In genomic region chr5:124751031-124751430, GRCh38 we compare ENCODE assay signal across 28 cellular contexts. TPM values are rescaled to one million over a fixed set of nuclear protein-coding genes. Genes with fewer than 3 reads are reported as not detected.
DNase-seq lines count a peak whose midpoint lies in the region; ATAC-seq and TF ChIP-seq lines count a peak whose summit lies in the region.
"Had no signal": no experiment of that assay in that cellular context is flagged by ENCODE, and none has a peak within 500 bp of the region (broad histone marks: within the 10 kb centered on the region; RNA-seq: fewer than 3 reads in every experiment).

No MANE protein-coding gene starts in this region.

- no peaks in the 10 kb centered on the region for H3K36me3 Mint-ChIP-seq in stimulated activated memory B cell treated with anti-CD40 and anti-IgM and Interleukin-4, amounts not matched to agents 10 μg/mL and 1 μg/mL and 100 μg/mL, for 72 hours
- no peaks in the 10 kb centered on the region for H3K36me3 Mint-ChIP-seq in activated CD4-positive, alpha-beta memory T cell treated with anti-CD3 and anti-CD28 coated beads, Interleukin-2, amount 10 ng/mL, durations not matched to agents 7 days and 5 days (ENCODE audit: low read depth)
- H3K36me3 Mint-ChIP-seq: activated naive CD8-positive, alpha-beta T cell treated with anti-CD3 and anti-CD28 coated beads for 36 hours; naive thymus-derived CD4-positive, alpha-beta T cell had no signal

- intact Hi-C loops in HCT116 (cut with micrococcal nuclease): no loop called here

- no peak for TF ChIP-seq POLR2A in HCT116 (IDR thresholded peaks at IDR 0.05; ENCODE audit: borderline replicate concordance, extremely low read depth, insufficient read depth, insufficient read length)

- H3K4me1 ChIP-seq in HCT116 (ENCODE audit: control insufficient read depth in 1 of 2, insufficient read depth in 2 of 2, low read length in 2 of 2) (peaks cover 14 to 21% of the 10 kb centered on the region in 2 experiments; a peak in 3 of 4 replicates), iPS-20b (ENCODE audit: insufficient read depth, low read length) (peaks cover 44% of the 10 kb centered on the region)

- H3K36me3 ChIP-seq in HCT116 (ENCODE audit: control insufficient read depth in 1 of 2, insufficient read depth in 2 of 2, low read length in 2 of 2) (no peaks in the 10 kb centered on the region), iPS-20b (ENCODE audit: insufficient read depth, low read depth, low read length) (no peaks in the 10 kb centered on the region)
- H3K36me3 ChIP-seq: WERI-Rb-1 had no signal

- DNase-seq in HCT116 (ENCODE audit: low read depth, low spot score) (no peak), OCI-M2 (lab: John Stamatoyannopoulos, UW; ENCODE audit: unreplicated experiment) (no peak), medulla oblongata (ENCODE audit: extremely low spot score) (no peak)
- no peak for DNase-seq in activated CD4-positive, alpha-beta memory T cell treated with anti-CD3 and anti-CD28 coated beads, Interleukin-2, amount 10 ng/mL, durations not matched to agents 7 days and 5 days
- DNase-seq: activated CD4-positive, alpha-beta T cell treated with anti-CD3 and anti-CD28 coated beads, Interleukin-2, amount 10 ng/mL, durations not matched to agents 24 days and 14 days; activated gamma-delta T cell; activated naive CD8-positive, alpha-beta T cell treated with anti-CD3 and anti-CD28 coated beads for 36 hours; activated T-cell treated with anti-CD3 and anti-CD28 coated beads, Interleukin-2, amount 50 U/mL, for 24 hours; aorta; DMS79; effector CD4-positive, alpha-beta T cell; erythroblast; GDM1; kidney; midbrain; MM.1S; naive thymus-derived CD4-positive, alpha-beta T cell; NCI-H2029; NCI-H526 treated with DMSO at 0.1 percent for 48 hours; stimulated activated CD4-positive, alpha-beta T cell treated with anti-CD3 and anti-CD28 coated beads, Interleukin-4, amount 100 ng/mL, for 24 hours; trophoblast cell; WERI-Rb-1 had no signal

- no peaks in the 10 kb centered on the region for H3K9me3 ChIP-seq in HCT116 (ENCODE audit: control insufficient read depth in 1 of 2, insufficient read depth in 1 of 2, low read depth in 1 of 2, low read length in 2 of 2)
- no peaks in the 10 kb centered on the region for H3K9me3 ChIP-seq in iPS-20b (ENCODE audit: insufficient read depth, low read depth, low read length)

- no peaks in the 10 kb centered on the region for H3K27me3 ChIP-seq in HCT116 (ENCODE audit: insufficient read depth, low read length)
- no peaks in the 10 kb centered on the region for H3K27me3 ChIP-seq in iPS-20b (ENCODE audit: insufficient read depth, low read length)

- ATAC-seq in HCT116: no peak
- ATAC-seq in stimulated activated memory B cell treated with anti-CD40 and anti-IgM and Interleukin-4, amounts not matched to agents 10 μg/mL and 1 μg/mL and 100 μg/mL, for 72 hours: no peak
- ATAC-seq in HG03457 (IDR thresholded peaks at IDR 0.05; ENCODE audit: unreplicated experiment): no peak
- ATAC-seq: naive thymus-derived CD4-positive, alpha-beta T cell had no signal

- H3K4me1 Mint-ChIP-seq in stimulated activated memory B cell treated with anti-CD40 and anti-IgM and Interleukin-4, amounts not matched to agents 10 μg/mL and 1 μg/mL and 100 μg/mL, for 72 hours: peaks cover 31% of the 10 kb centered on the region
- no peaks in the 10 kb centered on the region for H3K4me1 Mint-ChIP-seq in activated CD4-positive, alpha-beta memory T cell treated with anti-CD3 and anti-CD28 coated beads, Interleukin-2, amount 10 ng/mL, durations not matched to agents 7 days and 5 days

- H3K9ac ChIP-seq in HCT116 (ENCODE audit: low read length) (no peak overlapping the region), iPS-20b (ENCODE audit: low read depth, low read length) (peak overlapping the region; percentile 92; the same call in 1 of the 2 replicates)
- H3K9ac ChIP-seq: KMS-11 had no signal

- no peaks in the 10 kb centered on the region for H3K9me3 Mint-ChIP-seq in stimulated activated memory B cell treated with anti-CD40 and anti-IgM and Interleukin-4, amounts not matched to agents 10 μg/mL and 1 μg/mL and 100 μg/mL, for 72 hours
- H3K9me3 Mint-ChIP-seq in activated CD4-positive, alpha-beta memory T cell treated with anti-CD3 and anti-CD28 coated beads, Interleukin-2, amount 10 ng/mL, durations not matched to agents 7 days and 5 days: peaks cover 3% of the 10 kb centered on the region
- H3K9me3 Mint-ChIP-seq: activated CD4-positive, alpha-beta T cell treated with anti-CD3 and anti-CD28 coated beads, Interleukin-2, amount 10 ng/mL, durations not matched to agents 24 days and 14 days; activated naive CD8-positive, alpha-beta T cell treated with anti-CD3 and anti-CD28 coated beads for 36 hours; activated T-cell treated with anti-CD3 and anti-CD28 coated beads, Interleukin-2, amount 50 U/mL, for 24 hours; T-helper 2 cell treated with Interferon-gamma antibody and Interleukin-4, amounts not matched to agents 5 μg/mL and 100 μg/mL, for 36 hours had no signal

- no peak for TF ChIP-seq RAD21 in HCT116 (IDR thresholded peaks at IDR 0.05; ENCODE audit: low read depth)

- H3K4me2 ChIP-seq in HCT116 (ENCODE audit: low read length): no peak overlapping the region
- H3K4me2 ChIP-seq: KMS-11 had no signal

- H4K20me1 ChIP-seq in HCT116 (ENCODE audit: insufficient read depth): no peaks in the 10 kb centered on the region

- no peak overlapping the region for H3K27ac ChIP-seq in HCT116 (ENCODE audit: low read depth, low read length)
- peak overlapping the region; percentile 92 for H3K27ac ChIP-seq in VCaP
- peak overlapping the region; percentile 40 for H3K27ac ChIP-seq in iPS-20b (ENCODE audit: low read length)
- H3K27ac ChIP-seq: KMS-11 had no signal

- no peak overlapping the region for H3K4me3 Mint-ChIP-seq in stimulated activated memory B cell treated with anti-CD40 and anti-IgM and Interleukin-4, amounts not matched to agents 10 μg/mL and 1 μg/mL and 100 μg/mL, for 72 hours
- H3K4me3 Mint-ChIP-seq in activated CD4-positive, alpha-beta memory T cell treated with anti-CD3 and anti-CD28 coated beads, Interleukin-2, amount 10 ng/mL, durations not matched to agents 7 days and 5 days: no peak overlapping the region
- H3K4me3 Mint-ChIP-seq: activated CD4-positive, alpha-beta T cell treated with anti-CD3 and anti-CD28 coated beads, Interleukin-2, amount 10 ng/mL, durations not matched to agents 24 days and 14 days; activated naive CD8-positive, alpha-beta T cell treated with anti-CD3 and anti-CD28 coated beads for 36 hours; activated T-cell treated with anti-CD3 and anti-CD28 coated beads, Interleukin-2, amount 50 U/mL, for 24 hours; naive thymus-derived CD4-positive, alpha-beta T cell; T-helper 2 cell treated with Interferon-gamma antibody and Interleukin-4, amounts not matched to agents 5 μg/mL and 100 μg/mL, for 36 hours had no signal

- POLR2A ChIA-PET in HCT116 (lab: Charles Lee): no interaction called here
- POLR2A ChIA-PET in activated CD4-positive, alpha-beta memory T cell treated with anti-CD3 and anti-CD28 coated beads, Interleukin-2, amount 10 ng/mL, durations not matched to agents 7 days and 5 days (lab: Charles Lee): no interaction called here

- no peaks in the 10 kb centered on the region for H3K79me2 ChIP-seq in HCT116 (ENCODE audit: insufficient read depth, low read length)

- H3K27me3 Mint-ChIP-seq in stimulated activated memory B cell treated with anti-CD40 and anti-IgM and Interleukin-4, amounts not matched to agents 10 μg/mL and 1 μg/mL and 100 μg/mL, for 72 hours: no peaks in the 10 kb centered on the region
- H3K27me3 Mint-ChIP-seq in activated CD4-positive, alpha-beta memory T cell treated with anti-CD3 and anti-CD28 coated beads, Interleukin-2, amount 10 ng/mL, durations not matched to agents 7 days and 5 days: peaks cover 32% of the 10 kb centered on the region

- CTCF ChIA-PET in HCT116 (lab: Charles Lee): no interaction called here
- CTCF ChIA-PET in activated CD4-positive, alpha-beta memory T cell treated with anti-CD3 and anti-CD28 coated beads, Interleukin-2, amount 10 ng/mL, durations not matched to agents 7 days and 5 days (lab: Charles Lee): no interaction called here

- RAD21 ChIA-PET in HCT116 (lab: Charles Lee; ENCODE audit: low non-redundant PET in 1 of 2, low total read pairs in 2 of 2, uncharacterized antibody in 2 of 2, unreplicated experiment in 2 of 2): no interaction called here

- no peaks in the 10 kb centered on the region for H3K9me2 ChIP-seq in HCT116 (ENCODE audit: insufficient read depth)

- peak overlapping the region; percentile 83 for H2AFZ ChIP-seq in HCT116 (ENCODE audit: low read depth, low read length, poor library complexity, severe bottlenecking)

- no TSS peak for BruUV-seq in HCT116 (replicated peaks; lab: Mats Ljungman, UMichigan)

- TF ChIP-seq CTCF in HCT116 (IDR thresholded peaks at IDR 0.05 in 2 of 3, conservative IDR thresholded peaks at IDR 0.05 in 1 of 3; ENCODE audit: borderline replicate concordance in 1 of 3, insufficient read depth in 1 of 3, low read depth in 2 of 3, low read length in 2 of 3) (no peak), VCaP (conservative IDR thresholded peaks at IDR 0.05) (no peak)

- H3K4me3 ChIP-seq in HCT116 (replicated peaks in 1 of 2; ENCODE audit: low read depth in 1 of 2, low read length in 2 of 2) (no peak overlapping the region), iPS-20b (ENCODE audit: low read length) (peak overlapping the region; percentile 87)

- peak overlapping the region; percentile 15 for H3K27ac Mint-ChIP-seq in stimulated activated memory B cell treated with anti-CD40 and anti-IgM and Interleukin-4, amounts not matched to agents 10 μg/mL and 1 μg/mL and 100 μg/mL, for 72 hours
- H3K27ac Mint-ChIP-seq in activated CD4-positive, alpha-beta memory T cell treated with anti-CD3 and anti-CD28 coated beads, Interleukin-2, amount 10 ng/mL, durations not matched to agents 7 days and 5 days: no peak overlapping the region
- H3K27ac Mint-ChIP-seq: activated CD4-positive, alpha-beta T cell treated with anti-CD3 and anti-CD28 coated beads, Interleukin-2, amount 10 ng/mL, durations not matched to agents 24 days and 14 days; activated naive CD8-positive, alpha-beta T cell treated with anti-CD3 and anti-CD28 coated beads for 36 hours; activated T-cell treated with anti-CD3 and anti-CD28 coated beads, Interleukin-2, amount 50 U/mL, for 24 hours; naive thymus-derived CD4-positive, alpha-beta T cell; T-helper 2 cell treated with Interferon-gamma antibody and Interleukin-4, amounts not matched to agents 5 μg/mL and 100 μg/mL, for 36 hours had no signal

TF ChIP-seq in HCT116, 20 proteins besides CTCF, POLR2A, EP300 and RAD21 (continues in another document):
- TF ChIP-seq POLR2AphosphoS5 (IDR thresholded peaks at IDR 0.05; ENCODE audit: low read depth, low read length) (no peak), SIN3A (IDR thresholded peaks at IDR 0.05; ENCODE audit: low read depth) (no peak), EGR1 (IDR thresholded peaks at IDR 0.05; ENCODE audit: low read depth) (no peak), ELF1 (IDR thresholded peaks at IDR 0.05; ENCODE audit: borderline replicate concordance, low read depth) (no peak), YY1 (IDR thresholded peaks at IDR 0.05; ENCODE audit: extremely low read depth, insufficient replicate concordance, low read depth, low read length) (no peak)

RNA-seq across cellular contexts. Expression of gene ZNF608, which starts 4.6 kb away (rescaled TPM):
- 5.6 TPM for total RNA-seq in HCT116 (2021; ENCODE audit: unreplicated experiment)
- 2.3 and 2.7 TPM in 2 replicates for polyA plus RNA-seq in HCT116 (2012)
- not detected for total RNA-seq in activated CD4-positive, alpha-beta memory T cell treated with anti-CD3 and anti-CD28 coated beads, Interleukin-2, amount 10 ng/mL, durations not matched to agents 7 days and 5 days
- total RNA-seq: activated CD4-positive, alpha-beta T cell treated with anti-CD3 and anti-CD28 coated beads, Interleukin-2, amount 10 ng/mL, durations not matched to agents 24 days and 14 days had no signal
- polyA plus RNA-seq: naive thymus-derived CD4-positive, alpha-beta T cell had no signal
